ENCODE assay signal across 1 cellular context in the genomic region with DNA sequence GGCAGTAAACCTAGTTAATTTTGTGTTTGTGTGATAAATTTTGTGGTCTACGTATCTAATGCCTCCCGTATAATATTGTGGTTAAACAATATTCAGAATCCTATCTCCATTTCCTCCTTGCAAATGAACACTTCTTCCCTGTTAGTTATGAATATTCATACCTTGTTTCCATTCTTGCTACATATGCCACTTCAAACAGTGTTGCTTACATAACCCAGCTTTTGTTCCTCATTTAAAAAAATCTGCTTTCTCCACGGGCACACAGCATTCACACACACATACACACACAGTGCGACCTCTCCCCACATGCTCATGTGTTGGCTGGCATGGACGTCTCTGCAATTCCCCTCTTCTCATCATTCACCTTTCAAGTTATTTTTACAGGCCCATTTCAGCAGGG.
TF ChIP-seq lines count a peak whose summit lies in the region.

No MANE protein-coding gene starts in this region.

TF ChIP-seq in H1, 55 proteins besides CTCF, POLR2A, EP300 and RAD21 (continued from another document):
- TF ChIP-seq, protein P1, sequence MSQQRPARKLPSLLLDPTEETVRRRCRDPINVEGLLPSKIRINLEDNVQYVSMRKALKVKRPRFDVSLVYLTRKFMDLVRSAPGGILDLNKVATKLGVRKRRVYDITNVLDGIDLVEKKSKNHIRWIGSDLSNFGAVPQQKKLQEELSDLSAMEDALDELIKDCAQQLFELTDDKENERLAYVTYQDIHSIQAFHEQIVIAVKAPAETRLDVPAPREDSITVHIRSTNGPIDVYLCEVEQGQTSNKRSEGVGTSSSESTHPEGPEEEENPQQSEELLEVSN (IDR thresholded peaks at IDR 0.05) = no peak
- no peak for TF ChIP-seq BACH1 (IDR thresholded peaks at IDR 0.05; ENCODE audit: low read length)
- TF ChIP-seq TBP (IDR thresholded peaks at IDR 0.05; ENCODE audit: low read depth, low read length) = no peak
- no peak for TF ChIP-seq SUZ12 (IDR thresholded peaks at IDR 0.05; ENCODE audit: low read length)
- no peak for TF ChIP-seq GTF2F1 (IDR thresholded peaks at IDR 0.05; ENCODE audit: borderline replicate concordance, low read depth, low read length)
- no peak for TF ChIP-seq CHD1 (IDR thresholded peaks at IDR 0.05; ENCODE audit: low read depth, low read length)
